10 cellular contexts compared by ENCODE assay signal in genomic region chr2:219293736-219294201, GRCh38. TPM values are rescaled to one million over a fixed set of nuclear protein-coding genes. Genes with fewer than 3 reads are reported as not detected.
DNase-seq lines count a peak whose midpoint lies in the region; ATAC-seq and TF ChIP-seq lines count a peak whose summit lies in the region.
"Had no signal": no experiment of that assay in that cellular context is flagged by ENCODE, and none has a peak within 500 bp of the region (broad histone marks: within the 10 kb centered on the region; RNA-seq: fewer than 3 reads in every experiment).

No MANE protein-coding gene starts in this region.

- no peaks in the 10 kb centered on the region for H3K9me3 Mint-ChIP-seq in activated CD4-positive, alpha-beta T cell treated with anti-CD3 and anti-CD28 coated beads for 36 hours (ENCODE audit: low read depth)
- H3K9me3 Mint-ChIP-seq in activated CD4-positive, alpha-beta memory T cell treated with anti-CD3 and anti-CD28 coated beads, Interleukin-2, amount 10 ng/mL, durations not matched to agents 7 days and 5 days = no peaks in the 10 kb centered on the region

- H3K9me3 ChIP-seq in iPS-20b (ENCODE audit: insufficient read depth, low read depth, low read length) (no peaks in the 10 kb centered on the region), stomach smooth muscle (ENCODE audit: control insufficient read depth in 2 of 2, low read length in 2 of 2) (no peaks in the 10 kb centered on the region)
- H3K9me3 ChIP-seq: stomach had no signal

- H3K27me3 Mint-ChIP-seq in activated CD4-positive, alpha-beta T cell treated with anti-CD3 and anti-CD28 coated beads for 36 hours = no peaks in the 10 kb centered on the region
- peaks cover 10% of the 10 kb centered on the region for H3K27me3 Mint-ChIP-seq in activated CD4-positive, alpha-beta memory T cell treated with anti-CD3 and anti-CD28 coated beads, Interleukin-2, amount 10 ng/mL, durations not matched to agents 7 days and 5 days

- H3K27me3 ChIP-seq in iPS-20b (ENCODE audit: insufficient read depth, low read length) (peaks cover 37% of the 10 kb centered on the region), stomach smooth muscle (ENCODE audit: control insufficient read depth in 1 of 2, insufficient read depth in 2 of 2, low read length in 2 of 2) (no peaks in the 10 kb centered on the region)
- H3K27me3 ChIP-seq: stomach had no signal

- no peaks in the 10 kb centered on the region for H3K36me3 ChIP-seq in iPS-20b (ENCODE audit: insufficient read depth, low read depth, low read length)
- H3K36me3 ChIP-seq in stomach smooth muscle (ENCODE audit: control insufficient read depth in 2 of 2, insufficient read depth in 2 of 2, low read length in 2 of 2) = no peaks in the 10 kb centered on the region
- H3K36me3 ChIP-seq: stomach had no signal

- ATAC-seq in activated CD4-positive, alpha-beta T cell treated with anti-CD3 and anti-CD28 coated beads for 36 hours = no peak

- intact Hi-C loops in activated CD4-positive, alpha-beta T cell treated with anti-CD3 and anti-CD28 coated beads for 36 hours (cut with DNase I, micrococcal nuclease) = loop anchor here (1.0 to 2.0 kb wide), 8 partner anchors 14 to 133 kb away; partner anchors contain the start of genes TUBA4A (in 2 of the 2), TUBA4B (in 2 of the 2), ABCB6 (in 1 of the 2) and ANKZF1 (in 1 of the 2)

- POLR2A ChIA-PET in activated CD4-positive, alpha-beta T cell treated with anti-CD3 and anti-CD28 coated beads for 36 hours (lab: Charles Lee) = no interaction called here
- POLR2A ChIA-PET in activated CD4-positive, alpha-beta memory T cell treated with anti-CD3 and anti-CD28 coated beads, Interleukin-2, amount 10 ng/mL, durations not matched to agents 7 days and 5 days (lab: Charles Lee) = interaction anchor here (1.6 to 6.0 kb wide), 3 partner anchors 13 to 87 kb away, joined by 7 to 69 read pairs (median 53); partner anchors contain the start of genes DNAJB2, TUBA4A, TUBA4B and ZFAND2B

- H3K4me1 ChIP-seq in iPS-20b (ENCODE audit: insufficient read depth, low read length) = no peaks in the 10 kb centered on the region
- peaks cover 28% of the 10 kb centered on the region for H3K4me1 ChIP-seq in stomach smooth muscle (ENCODE audit: control insufficient read depth, insufficient read depth, low read length)

- TF ChIP-seq CTCF in GM10266 (IDR thresholded peaks at IDR 0.05; ENCODE audit: control insufficient read depth, insufficient read depth, low read depth, missing control alignments) = no peak

- H3K4me3 ChIP-seq in iPS-20b (ENCODE audit: low read length) = peak overlapping the region; percentile 78
- peak overlapping the region; percentile 67 to 77 for H3K4me3 ChIP-seq in stomach smooth muscle (ENCODE audit: low read length in 2 of 2)

- peak overlapping the region; percentile 77; the same call in 1 of the 2 replicates for H3K9ac ChIP-seq in iPS-20b (ENCODE audit: low read depth, low read length)
- peak overlapping the region; percentile 13 to 79 for H3K9ac ChIP-seq in stomach smooth muscle (ENCODE audit: low read length in 2 of 2)

- H3K36me3 Mint-ChIP-seq in activated CD4-positive, alpha-beta T cell treated with anti-CD3 and anti-CD28 coated beads for 36 hours (ENCODE audit: low read depth) = no peaks in the 10 kb centered on the region
- H3K36me3 Mint-ChIP-seq in activated CD4-positive, alpha-beta memory T cell treated with anti-CD3 and anti-CD28 coated beads, Interleukin-2, amount 10 ng/mL, durations not matched to agents 7 days and 5 days (ENCODE audit: low read depth) = no peaks in the 10 kb centered on the region

- peak overlapping the region; percentile 68 for H3K4me3 Mint-ChIP-seq in activated CD4-positive, alpha-beta T cell treated with anti-CD3 and anti-CD28 coated beads for 36 hours
- H3K4me3 Mint-ChIP-seq in activated CD4-positive, alpha-beta memory T cell treated with anti-CD3 and anti-CD28 coated beads, Interleukin-2, amount 10 ng/mL, durations not matched to agents 7 days and 5 days = peak overlapping the region; percentile 66

- DNase-seq in activated CD4-positive, alpha-beta T cell treated with anti-CD3 and anti-CD28 coated beads for 36 hours = no peak
- no peak for DNase-seq in activated CD4-positive, alpha-beta T cell treated with anti-CD3 and anti-CD28 coated beads for 1 hour
- no peak for DNase-seq in activated CD4-positive, alpha-beta memory T cell treated with anti-CD3 and anti-CD28 coated beads, Interleukin-2, amount 10 ng/mL, durations not matched to agents 7 days and 5 days
- DNase-seq in GM10266 (ENCODE audit: extremely low spot score) = no peak
- DNase-seq in NCI-H1436 treated with DMSO at 0.1 percent for 48 hours (lab: John Stamatoyannopoulos, UW) = no peak
- DNase-seq in dermis blood vessel endothelial cell = no peak
- DNase-seq: NCI-H1048, stomach had no signal

- peaks cover 19% of the 10 kb centered on the region for H3K4me1 Mint-ChIP-seq in activated CD4-positive, alpha-beta T cell treated with anti-CD3 and anti-CD28 coated beads for 36 hours
- H3K4me1 Mint-ChIP-seq in activated CD4-positive, alpha-beta memory T cell treated with anti-CD3 and anti-CD28 coated beads, Interleukin-2, amount 10 ng/mL, durations not matched to agents 7 days and 5 days = peaks cover 17% of the 10 kb centered on the region

- CTCF ChIA-PET in activated CD4-positive, alpha-beta T cell treated with anti-CD3 and anti-CD28 coated beads for 36 hours (lab: Charles Lee) = interaction anchor here (0.7 to 12.9 kb wide), 15 partner anchors 14 to 726 kb away, joined by 3 to 257 read pairs (median 8); partner anchors contain the start of genes ABCB6, ANKZF1, ATG9A and CNPPD1
- CTCF ChIA-PET in activated CD4-positive, alpha-beta memory T cell treated with anti-CD3 and anti-CD28 coated beads, Interleukin-2, amount 10 ng/mL, durations not matched to agents 7 days and 5 days (lab: Charles Lee) = interaction anchor here (0.7 to 7.9 kb wide), 10 partner anchors 14 to 235 kb away, joined by 3 to 206 read pairs (median 17); partner anchors contain the start of genes DNAJB2, GLB1L, NHEJ1 and SLC23A3

- peak overlapping the region; percentile 84 for H3K27ac Mint-ChIP-seq in activated CD4-positive, alpha-beta T cell treated with anti-CD3 and anti-CD28 coated beads for 36 hours
- no peak overlapping the region for H3K27ac Mint-ChIP-seq in activated CD4-positive, alpha-beta memory T cell treated with anti-CD3 and anti-CD28 coated beads, Interleukin-2, amount 10 ng/mL, durations not matched to agents 7 days and 5 days

- H3K27ac ChIP-seq in iPS-20b (ENCODE audit: low read length) (no peak overlapping the region), stomach smooth muscle (ENCODE audit: low read length) (peak overlapping the region; percentile 78)

RNA-seq across cellular contexts. Expression of gene DNAJB2, which starts 14.6 kb away (rescaled TPM):
- 10 to 100 TPM; 51.8 to 62.8 TPM for total RNA-seq in activated CD4-positive, alpha-beta T cell treated with anti-CD3 and anti-CD28 coated beads for 36 hours
- 10 to 100 TPM; 57.0 to 59.7 TPM for total RNA-seq in activated CD4-positive, alpha-beta memory T cell treated with anti-CD3 and anti-CD28 coated beads, Interleukin-2, amount 10 ng/mL, durations not matched to agents 7 days and 5 days
- total RNA-seq in dermis blood vessel endothelial cell = 24.0 and 27.7 TPM in 2 replicates

RNA-seq across cellular contexts. Expression of gene PTPRN, which starts 15.4 kb away (rescaled TPM):
- total RNA-seq in activated CD4-positive, alpha-beta T cell treated with anti-CD3 and anti-CD28 coated beads for 36 hours = under 1 TPM; 0.30 to 0.43 TPM
- under 1 TPM; 0.28 to 0.33 TPM for total RNA-seq in activated CD4-positive, alpha-beta memory T cell treated with anti-CD3 and anti-CD28 coated beads, Interleukin-2, amount 10 ng/mL, durations not matched to agents 7 days and 5 days
- total RNA-seq in dermis blood vessel endothelial cell = 0.17 TPM in 1 of 2 replicates, not detected in the other

RNA-seq across cellular contexts. Expression of gene RESP18, which starts 38.8 kb away (rescaled TPM):
- total RNA-seq in activated CD4-positive, alpha-beta T cell treated with anti-CD3 and anti-CD28 coated beads for 36 hours = not detected
- not detected for total RNA-seq in activated CD4-positive, alpha-beta memory T cell treated with anti-CD3 and anti-CD28 coated beads, Interleukin-2, amount 10 ng/mL, durations not matched to agents 7 days and 5 days
- total RNA-seq in dermis blood vessel endothelial cell = not detected in 2 replicates
- total RNA-seq: stomach had no signal

RNA-seq across cellular contexts. Expression of gene TUBA4A, which starts 40.1 kb away (rescaled TPM):
- total RNA-seq in activated CD4-positive, alpha-beta T cell treated with anti-CD3 and anti-CD28 coated beads for 36 hours = 100 to 1,000 TPM; 210 to 369 TPM
- total RNA-seq in activated CD4-positive, alpha-beta memory T cell treated with anti-CD3 and anti-CD28 coated beads, Interleukin-2, amount 10 ng/mL, durations not matched to agents 7 days and 5 days = 100 to 1,000 TPM; 313 to 344 TPM
- total RNA-seq in dermis blood vessel endothelial cell = 19.9 and 23.0 TPM in 2 replicates

RNA-seq across cellular contexts. Expression of gene TUBA4B, which starts 40.7 kb away (rescaled TPM):
- not detected for total RNA-seq in activated CD4-positive, alpha-beta T cell treated with anti-CD3 and anti-CD28 coated beads for 36 hours
- total RNA-seq in activated CD4-positive, alpha-beta memory T cell treated with anti-CD3 and anti-CD28 coated beads, Interleukin-2, amount 10 ng/mL, durations not matched to agents 7 days and 5 days = not detected
- total RNA-seq in dermis blood vessel endothelial cell = 0.09 TPM in 1 of 2 replicates, not detected in the other
- total RNA-seq: stomach had no signal
